9 cellular contexts compared by ENCODE assay signal in genomic region chr4:88822034-88822433, GRCh38.
DNase-seq lines count a peak whose midpoint lies in the region; ATAC-seq and TF ChIP-seq lines count a peak whose summit lies in the region.
"Had no signal": no experiment of that assay in that cellular context is flagged by ENCODE, and none has a peak within 500 bp of the region (broad histone marks: within the 10 kb centered on the region; RNA-seq: fewer than 3 reads in every experiment).

No MANE protein-coding gene starts in this region.

- no peaks in the 10 kb centered on the region for H3K27me3 ChIP-seq in CD4-positive, CD25-positive, alpha-beta regulatory T cell (ENCODE audit: control insufficient read depth, insufficient read depth, low read length)

- H3K4me1 Mint-ChIP-seq in CD4-positive, CD25-positive, alpha-beta regulatory T cell: peaks cover 19 to 49% (median 32%) of the 10 kb centered on the region in 4 donors
- H3K4me1 Mint-ChIP-seq in T-helper 17 cell: peaks cover 30% of the 10 kb centered on the region
- peaks cover 41% of the 10 kb centered on the region for H3K4me1 Mint-ChIP-seq in progenitor cell of endocrine pancreas (ENCODE audit: low read depth)
- H3K4me1 Mint-ChIP-seq in stimulated activated naive B cell treated with anti-CD40 and anti-IgM and Interleukin-4, amounts not matched to agents 10 μg/mL and 1 μg/mL and 100 μg/mL, for 72 hours: peaks cover 5 to 9% of the 10 kb centered on the region in 2 donors

- no peak for ATAC-seq in CD4-positive, CD25-positive, alpha-beta regulatory T cell (ENCODE audit: low read depth in 2 of 2)
- ATAC-seq in T-helper 17 cell: no peak
- no peak for ATAC-seq in stimulated activated naive B cell treated with anti-CD40 and anti-IgM and Interleukin-4, amounts not matched to agents 10 μg/mL and 1 μg/mL and 100 μg/mL, for 72 hours (replicated peaks)

- no peaks in the 10 kb centered on the region for H3K9me3 ChIP-seq in CD4-positive, CD25-positive, alpha-beta regulatory T cell (ENCODE audit: control insufficient read depth in 2 of 2, low read length in 2 of 2)
- H3K9me3 ChIP-seq in T-helper 17 cell (ENCODE audit: control insufficient read depth, low read length, poor library complexity, severe bottlenecking): no peaks in the 10 kb centered on the region

- peak overlapping the region; percentile 86 to 98 (median 95) for H3K4me3 Mint-ChIP-seq in CD4-positive, CD25-positive, alpha-beta regulatory T cell
- peak overlapping the region; percentile 96 for H3K4me3 Mint-ChIP-seq in T-helper 17 cell
- peak overlapping the region; percentile 82 for H3K4me3 Mint-ChIP-seq in progenitor cell of endocrine pancreas (ENCODE audit: low read depth)
- H3K4me3 Mint-ChIP-seq in stimulated activated naive B cell treated with anti-CD40 and anti-IgM and Interleukin-4, amounts not matched to agents 10 μg/mL and 1 μg/mL and 100 μg/mL, for 72 hours: no peak overlapping the region

- peak overlapping the region; percentile 2 to 99 (median 97) for H3K27ac Mint-ChIP-seq in CD4-positive, CD25-positive, alpha-beta regulatory T cell
- no peak overlapping the region for H3K27ac Mint-ChIP-seq in T-helper 17 cell
- H3K27ac Mint-ChIP-seq in progenitor cell of endocrine pancreas: peak overlapping the region; percentile 99
- no peak overlapping the region for H3K27ac Mint-ChIP-seq in stimulated activated naive B cell treated with anti-CD40 and anti-IgM and Interleukin-4, amounts not matched to agents 10 μg/mL and 1 μg/mL and 100 μg/mL, for 72 hours

- peak overlapping the region; percentile 87 for H3K27ac ChIP-seq in CD4-positive, CD25-positive, alpha-beta regulatory T cell (ENCODE audit: insufficient read depth, low read length, poor library complexity, severe bottlenecking)

- peaks cover 23% of the 10 kb centered on the region for H3K4me1 ChIP-seq in CD4-positive, CD25-positive, alpha-beta regulatory T cell (ENCODE audit: control insufficient read depth, insufficient read depth, low read length, poor library complexity, severe bottlenecking)

- TF ChIP-seq CTCF in epithelial cell of proximal tubule (conservative IDR thresholded peaks at IDR 0.05; ENCODE audit: low read depth, low read length) (no peak), progenitor cell of endocrine pancreas (IDR thresholded peaks at IDR 0.05; ENCODE audit: unreplicated experiment) (no peak)

- no peak for DNase-seq in CD4-positive, CD25-positive, alpha-beta regulatory T cell
- DNase-seq in T-helper 17 cell (no peak), epithelial cell of proximal tubule (ENCODE audit: low read depth) (no peak), progenitor cell of endocrine pancreas (ENCODE audit: low spot score, unreplicated experiment) (no peak), SIG-M5 treated with dmso at 0.1 percent for 504 hours (lab: John Stamatoyannopoulos, UW; ENCODE audit: unreplicated experiment) (no peak), NCI-H187 treated with DMSO at 0.1 percent for 48 hours (lab: John Stamatoyannopoulos, UW) (no peak), NCI-H446 treated with DMSO at 0.1 percent for 48 hours (lab: John Stamatoyannopoulos, UW) (no peak)
- DNase-seq in stimulated activated naive B cell treated with anti-CD40 and anti-IgM and Interleukin-4, amounts not matched to agents 10 μg/mL and 1 μg/mL and 100 μg/mL, for 72 hours: no peak

- H3K36me3 Mint-ChIP-seq in CD4-positive, CD25-positive, alpha-beta regulatory T cell: no peaks in the 10 kb centered on the region
- H3K36me3 Mint-ChIP-seq in T-helper 17 cell (ENCODE audit: low read depth) (no peaks in the 10 kb centered on the region), progenitor cell of endocrine pancreas (ENCODE audit: insufficient read depth) (no peaks in the 10 kb centered on the region)
- H3K36me3 Mint-ChIP-seq in stimulated activated naive B cell treated with anti-CD40 and anti-IgM and Interleukin-4, amounts not matched to agents 10 μg/mL and 1 μg/mL and 100 μg/mL, for 72 hours: no peaks in the 10 kb centered on the region
- H3K36me3 Mint-ChIP-seq: IgD-negative memory B cell had no signal

- no peaks in the 10 kb centered on the region for H3K9me3 Mint-ChIP-seq in CD4-positive, CD25-positive, alpha-beta regulatory T cell
- H3K9me3 Mint-ChIP-seq in progenitor cell of endocrine pancreas (ENCODE audit: low read depth): no peaks in the 10 kb centered on the region
- no peaks in the 10 kb centered on the region for H3K9me3 Mint-ChIP-seq in stimulated activated naive B cell treated with anti-CD40 and anti-IgM and Interleukin-4, amounts not matched to agents 10 μg/mL and 1 μg/mL and 100 μg/mL, for 72 hours
- H3K9me3 Mint-ChIP-seq: IgD-negative memory B cell had no signal

- no peaks in the 10 kb centered on the region for H3K36me3 ChIP-seq in CD4-positive, CD25-positive, alpha-beta regulatory T cell (ENCODE audit: control insufficient read depth, insufficient read depth, low read length)

- no peaks in the 10 kb centered on the region for H3K27me3 Mint-ChIP-seq in CD4-positive, CD25-positive, alpha-beta regulatory T cell
- H3K27me3 Mint-ChIP-seq in T-helper 17 cell (no peaks in the 10 kb centered on the region), progenitor cell of endocrine pancreas (no peaks in the 10 kb centered on the region)
- H3K27me3 Mint-ChIP-seq in stimulated activated naive B cell treated with anti-CD40 and anti-IgM and Interleukin-4, amounts not matched to agents 10 μg/mL and 1 μg/mL and 100 μg/mL, for 72 hours: no peaks in the 10 kb centered on the region
- H3K27me3 Mint-ChIP-seq: IgD-negative memory B cell had no signal

- peak overlapping the region; percentile 96 for H3K4me3 ChIP-seq in CD4-positive, CD25-positive, alpha-beta regulatory T cell (ENCODE audit: low read depth, low read length)
- H3K4me3 ChIP-seq in epithelial cell of proximal tubule (ENCODE audit: low read depth, low read length): peak overlapping the region; percentile 72

Comparison
In these comparisons a context has a peak if more than half of its experiments do, and no peak if none do; other contexts are left out.
1. H3K27ac Mint-ChIP-seq: peak in CD4-positive, CD25-positive, alpha-beta regulatory T cell (3 of 3) and progenitor cell of endocrine pancreas (single experiment); none in T-helper 17 cell (single experiment) and stimulated activated naive B cell treated with anti-CD40 and anti-IgM and Interleukin-4, amounts not matched to agents 10 μg/mL and 1 μg/mL and 100 μg/mL, for 72 hours (single experiment).
2. H3K4me3 Mint-ChIP-seq: peak in CD4-positive, CD25-positive, alpha-beta regulatory T cell (4 of 4), T-helper 17 cell (single experiment) and progenitor cell of endocrine pancreas (single experiment); none in stimulated activated naive B cell treated with anti-CD40 and anti-IgM and Interleukin-4, amounts not matched to agents 10 μg/mL and 1 μg/mL and 100 μg/mL, for 72 hours (0 of 2).